8 cellular contexts compared by ENCODE assay signal in the genomic region with DNA sequence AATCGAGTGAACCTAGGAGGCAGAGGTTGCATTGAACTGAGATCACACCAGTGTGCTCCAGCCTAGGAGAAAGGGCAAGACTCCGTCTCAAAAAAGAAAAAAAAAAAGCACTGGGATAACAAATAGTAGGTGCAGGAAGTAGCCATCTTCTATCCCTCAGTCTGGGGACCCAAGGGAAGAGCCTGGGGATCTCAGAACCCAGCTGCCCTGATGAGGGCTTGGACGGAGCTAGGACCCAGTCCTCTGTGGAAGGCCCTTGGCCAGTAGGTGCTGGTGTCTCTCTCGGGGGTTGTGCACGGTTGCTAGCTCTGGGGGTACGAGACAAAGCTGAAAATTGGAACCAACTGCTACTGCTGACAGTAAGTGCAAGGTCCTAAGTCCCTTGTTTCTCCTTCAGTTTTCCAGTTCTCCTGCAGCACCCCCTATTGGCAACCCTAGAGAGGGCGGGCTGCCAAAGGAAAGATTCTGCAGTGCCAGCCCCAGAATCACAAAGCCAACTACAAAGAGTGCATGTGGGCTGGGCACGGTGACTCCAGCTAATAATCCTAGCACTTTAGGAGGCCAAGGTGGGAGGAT. TPM values are rescaled to one million over a fixed set of nuclear protein-coding genes. Genes with fewer than 3 reads are reported as not detected.
DNase-seq lines count a peak whose midpoint lies in the region; ATAC-seq and TF ChIP-seq lines count a peak whose summit lies in the region.

No MANE protein-coding gene starts in this region.

- ATAC-seq in upper lobe of right lung (peak; percentile 72), GM19467 (IDR thresholded peaks at IDR 0.05; ENCODE audit: unreplicated experiment) (no peak), HG02885 (IDR thresholded peaks at IDR 0.05; ENCODE audit: poor library complexity, unreplicated experiment) (no peak)

- H3K9me3 ChIP-seq in WERI-Rb-1 (ENCODE audit: severe bottlenecking) (no peaks in the 10 kb centered on the region), upper lobe of right lung (no peaks in the 10 kb centered on the region)

- intact Hi-C loops in upper lobe of right lung (cut with DNase I) = no loop called here

- H3K36me3 ChIP-seq in WERI-Rb-1 (peaks cover 6% of the 10 kb centered on the region), upper lobe of right lung (peaks cover 40% of the 10 kb centered on the region)

- no peaks in the 10 kb centered on the region for H3K4me1 ChIP-seq in upper lobe of right lung

- H3K4me3 ChIP-seq in LNCaP clone FGC (ENCODE audit: low read depth, low read length) (no peak overlapping the region), WERI-Rb-1 (ENCODE audit: low read depth, low read length) (no peak overlapping the region), epithelial cell of esophagus (ENCODE audit: low read length) (no peak overlapping the region), upper lobe of right lung (no peak overlapping the region)

- H3K27me3 ChIP-seq in WERI-Rb-1 (ENCODE audit: insufficient read depth, low read depth, severe bottlenecking) (no peaks in the 10 kb centered on the region), upper lobe of right lung (no peaks in the 10 kb centered on the region)

- TF ChIP-seq CTCF in LNCaP clone FGC (IDR thresholded peaks at IDR 0.05; ENCODE audit: control insufficient read depth, extremely low read depth, insufficient read depth) = peak; percentile 84
- peak; percentile 74 for TF ChIP-seq CTCF in WERI-Rb-1 (IDR thresholded peaks at IDR 0.05; ENCODE audit: low read depth, low read length)
- peak; percentile 79 for TF ChIP-seq CTCF in epithelial cell of esophagus (IDR thresholded peaks at IDR 0.05; ENCODE audit: insufficient read depth, low read depth, low read length, missing control alignments)
- peak; percentile 46 for TF ChIP-seq CTCF in upper lobe of right lung (IDR thresholded peaks at IDR 0.05)

- peak; percentile 58 for DNase-seq in ELR (ENCODE audit: low read depth)
- peak; percentile 38 for DNase-seq in LNCaP clone FGC (ENCODE audit: low read depth)
- peak; percentile 60 for DNase-seq in WERI-Rb-1
- DNase-seq in epithelial cell of esophagus (ENCODE audit: low read depth) = peak; percentile 60
- peak; percentile 80 for DNase-seq in midbrain (lab: John Stamatoyannopoulos, UW)
- no peak for DNase-seq in upper lobe of right lung

- H3K27ac ChIP-seq in WERI-Rb-1 = no peak overlapping the region
- H3K27ac ChIP-seq in upper lobe of right lung = no peak overlapping the region

RNA-seq across cellular contexts. Expression of gene KIF1B, which starts 57.6 kb away (rescaled TPM):
- total RNA-seq in upper lobe of right lung = 35.5 TPM
